In genomic region chr7:141737118-141737835, GRCh38 we compare ENCODE assay signal across 6 cellular contexts. TPM values are rescaled to one million over a fixed set of nuclear protein-coding genes. Genes with fewer than 3 reads are reported as not detected.
DNase-seq lines count a peak whose midpoint lies in the region; ATAC-seq and TF ChIP-seq lines count a peak whose summit lies in the region.

No MANE protein-coding gene starts in this region.

- peak in 2 of 8 donors; percentile 20 to 39 for ATAC-seq in heart right ventricle

- no peaks in the 10 kb centered on the region for H3K9me3 ChIP-seq in heart right ventricle

- DNase-seq in heart right ventricle: no peak
- no peak for DNase-seq in cardiac septum (ENCODE audit: low spot score)
- DNase-seq in activated naive CD4-positive, alpha-beta T cell treated with anti-CD3 and anti-CD28 coated beads for 36 hours: peak; percentile 9
- peak; percentile 10 to 45 for DNase-seq in lung microvascular endothelial cell (ENCODE audit: low read depth in 2 of 2)
- no peak for DNase-seq in 8988T
- DNase-seq in NCI-H1048 (lab: John Stamatoyannopoulos, UW): no peak

- H3K36me3 Mint-ChIP-seq in activated naive CD4-positive, alpha-beta T cell treated with anti-CD3 and anti-CD28 coated beads for 36 hours (ENCODE audit: low read depth): peaks cover 25% of the 10 kb centered on the region

- H3K4me1 ChIP-seq in heart right ventricle: peaks cover 6 to 35% (median 26%) of the 10 kb centered on the region in 9 donors

- peaks cover 0 to 32% (median 6%) of the 10 kb centered on the region in 9 donors for H3K36me3 ChIP-seq in heart right ventricle

- no peaks in the 10 kb centered on the region for H3K27me3 Mint-ChIP-seq in activated naive CD4-positive, alpha-beta T cell treated with anti-CD3 and anti-CD28 coated beads for 36 hours (ENCODE audit: low read depth)

- peaks cover 32% of the 10 kb centered on the region for H3K4me1 Mint-ChIP-seq in activated naive CD4-positive, alpha-beta T cell treated with anti-CD3 and anti-CD28 coated beads for 36 hours (ENCODE audit: low read depth)

- peak overlapping the region; percentile 61 to 88 (median 77) for H3K4me3 ChIP-seq in heart right ventricle

- 74 to 81% methylated on average over 11 of the region's 11 CpGs for WGBS in heart right ventricle, 2 donors

- CTCF ChIA-PET in activated naive CD4-positive, alpha-beta T cell treated with anti-CD3 and anti-CD28 coated beads for 36 hours (lab: Charles Lee): interaction anchor here (0.6 to 6.1 kb wide), 24 partner anchors 8 to 1356 kb away, joined by 3 to 52 read pairs (median 4); partner anchors contain the start of genes DENND11 and WEE2

- H3K4me3 Mint-ChIP-seq in activated naive CD4-positive, alpha-beta T cell treated with anti-CD3 and anti-CD28 coated beads for 36 hours: peak overlapping the region; percentile 90

- H3K27ac ChIP-seq in heart right ventricle: peak overlapping the region in 9 of 10 donors; percentile 70 to 89 (median 80)

- H3K9me3 Mint-ChIP-seq in activated naive CD4-positive, alpha-beta T cell treated with anti-CD3 and anti-CD28 coated beads for 36 hours: no peaks in the 10 kb centered on the region

- peak overlapping the region; percentile 96 for H3K27ac Mint-ChIP-seq in activated naive CD4-positive, alpha-beta T cell treated with anti-CD3 and anti-CD28 coated beads for 36 hours

- TF ChIP-seq CTCF in heart right ventricle (IDR thresholded peaks at IDR 0.05): no peak

- intact Hi-C loops in heart right ventricle (cut with DNase I): loop anchor here in 9 of 10 donors (2.0 to 10.0 kb wide), 6 partner anchors 35 to 85 kb away; partner anchors contain the start of gene DENND11 (in 2 of the 9)
- intact Hi-C loops in cardiac septum (cut with DNase I): loop anchor here (5.0 kb wide), 2 partner anchors 35 to 85 kb away; partner anchors contain the start of gene DENND11
- intact Hi-C loops in activated naive CD4-positive, alpha-beta T cell treated with anti-CD3 and anti-CD28 coated beads for 36 hours (cut with micrococcal nuclease): loop anchor here (5.0 to 10.0 kb wide), 4 partner anchors 568 to 1068 kb away; partner anchors contain the start of gene TMEM178B

- no peaks in the 10 kb centered on the region for H3K27me3 ChIP-seq in heart right ventricle

RNA-seq across cellular contexts. Expression of gene SSBP1, which starts 0.9 kb away (rescaled TPM):
- total RNA-seq in heart right ventricle (100 to 1,000 TPM in 9 of 10 donors, 10 to 100 TPM in 1; 97.4 to 122 (median 107) TPM), cardiac septum (84.2 TPM), lung microvascular endothelial cell (91.5 and 117 TPM in 2 replicates)
- 100 to 1,000 TPM; 175 to 256 TPM for polyA plus RNA-seq in heart right ventricle
- total RNA-seq in activated naive CD4-positive, alpha-beta T cell treated with anti-CD3 and anti-CD28 coated beads for 36 hours: 100 to 1,000 TPM; 202 to 230 TPM

RNA-seq across cellular contexts. Expression of gene TAS2R3, which starts 26.6 kb away (rescaled TPM):
- total RNA-seq in heart right ventricle (1 to 10 TPM in 1 of 10 donors, under 1 TPM in 7, not detected in 2; 0.30 to 1.1 (median 0.46) TPM), cardiac septum (0.35 TPM), lung microvascular endothelial cell (0.44 and 0.60 TPM in 2 replicates)
- polyA plus RNA-seq in heart right ventricle: not detected
- total RNA-seq in activated naive CD4-positive, alpha-beta T cell treated with anti-CD3 and anti-CD28 coated beads for 36 hours: under 1 TPM; 0.69 to 0.96 TPM

RNA-seq across cellular contexts. Expression of gene WEE2, which starts 29.1 kb away (rescaled TPM):
- total RNA-seq in heart right ventricle (under 1 TPM in 1 of 10 donors, not detected in 9; 0.12 TPM), cardiac septum (not detected), lung microvascular endothelial cell (under 0.01 TPM in 2 replicates)
- polyA plus RNA-seq in heart right ventricle: not detected
- not detected for total RNA-seq in activated naive CD4-positive, alpha-beta T cell treated with anti-CD3 and anti-CD28 coated beads for 36 hours

RNA-seq across cellular contexts. Expression of gene DENND11, which starts 35.3 kb away (rescaled TPM):
- total RNA-seq in heart right ventricle (10 to 100 TPM in 4 of 10 donors, 1 to 10 TPM in 6; 6.7 to 11.5 (median 9.3) TPM), cardiac septum (8.7 TPM), lung microvascular endothelial cell (59.1 and 69.2 TPM in 2 replicates)
- 1 to 10 TPM; 2.7 to 3.4 TPM for polyA plus RNA-seq in heart right ventricle
- 10 to 100 TPM; 29.8 to 30.7 TPM for total RNA-seq in activated naive CD4-positive, alpha-beta T cell treated with anti-CD3 and anti-CD28 coated beads for 36 hours

RNA-seq across cellular contexts. Expression of gene TAS2R4, which starts 39.2 kb away (rescaled TPM):
- total RNA-seq in heart right ventricle (under 1 TPM in 9 of 10 donors, not detected in 1; 0.10 to 0.28 (median 0.23) TPM), cardiac septum (0.54 TPM), lung microvascular endothelial cell (0.22 and 0.40 TPM in 2 replicates)
- under 1 TPM; 0.03 to 0.59 TPM for polyA plus RNA-seq in heart right ventricle
- total RNA-seq in activated naive CD4-positive, alpha-beta T cell treated with anti-CD3 and anti-CD28 coated beads for 36 hours: under 1 TPM; 0.38 to 0.40 TPM

Comparison
In these comparisons a context has a peak if more than half of its experiments do, and no peak if none do; other contexts are left out.
1. DNase-seq: peak in activated naive CD4-positive, alpha-beta T cell treated with anti-CD3 and anti-CD28 coated beads for 36 hours (single experiment) and lung microvascular endothelial cell (2 of 2); none in heart right ventricle (0 of 2), cardiac septum (single experiment), 8988T (single experiment) and NCI-H1048 (single experiment).